ENCODE assay signal across 21 cellular contexts in the genomic region with DNA sequence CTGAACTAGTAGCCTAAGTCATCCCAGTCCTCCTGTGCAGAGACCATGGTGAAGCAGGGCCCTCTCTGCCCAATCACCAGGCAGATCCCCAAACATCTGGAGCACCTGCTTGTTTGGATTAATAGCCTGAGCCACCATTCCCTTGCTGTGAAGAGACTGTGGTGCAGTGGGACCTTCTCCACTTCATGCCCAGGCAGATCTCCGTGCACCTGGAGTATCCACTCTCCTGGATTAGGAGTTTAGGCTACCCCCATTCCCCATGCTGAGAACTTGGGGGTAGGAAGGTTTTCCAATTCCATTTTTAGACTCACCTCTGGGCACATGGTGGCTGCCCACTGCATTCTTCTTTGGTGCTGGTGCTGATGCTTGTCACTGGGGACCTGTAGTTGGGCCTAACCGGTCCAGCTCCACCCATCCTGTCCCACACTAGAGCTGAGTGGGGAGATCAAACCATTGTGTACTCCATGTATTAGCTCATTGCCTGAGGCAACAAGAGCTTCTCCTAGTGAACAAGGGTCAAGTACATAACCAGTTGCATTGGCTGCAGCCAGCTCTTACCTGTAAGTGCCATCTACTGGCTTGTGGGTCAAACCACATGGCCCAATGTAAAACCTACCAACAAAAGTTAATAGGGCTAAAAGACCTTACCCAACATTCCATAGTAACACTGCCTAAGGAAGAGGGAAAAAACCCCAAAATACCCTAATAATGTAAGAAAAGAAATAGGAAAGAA.
DNase-seq lines count a peak whose midpoint lies in the region; ATAC-seq, FAIRE-seq and TF ChIP-seq lines count a peak whose summit lies in the region.
"Had no signal": no experiment of that assay in that cellular context is flagged by ENCODE, and none has a peak within 500 bp of the region (broad histone marks: within the 10 kb centered on the region; RNA-seq: fewer than 3 reads in every experiment).

No MANE protein-coding gene starts in this region.

- CTCF ChIA-PET in activated CD4-positive, alpha-beta T cell treated with anti-CD3 and anti-CD28 coated beads for 36 hours (lab: Charles Lee), result interaction anchor here (0.6 kb wide), 1 partner anchor 583 kb away, joined by 3 read pairs; no protein-coding TSS in a partner anchor
- CTCF ChIA-PET in GM12878 (lab: Yijun Ruan, JAX), result interaction anchor here (1.5 kb wide), 1 partner anchor 422 kb away, joined by 6 read pairs; no protein-coding TSS in a partner anchor

- DNase-seq in activated CD4-positive, alpha-beta T cell treated with anti-CD3 and anti-CD28 coated beads for 36 hours, result no peak
- DNase-seq in activated CD4-positive, alpha-beta T cell treated with anti-CD3 and anti-CD28 coated beads, Interleukin-2, amount 50 U/mL, for 48 hours, result no peak
- DNase-seq in HuH-7.5 (ENCODE audit: low spot score) (peak; percentile 12), GM12878 (ENCODE audit: low read depth, low spot score) (no peak), mucosa of descending colon (no peak), activated gamma-delta T cell treated with Interleukin-2 at 50 U/mL for 16 hours (no peak)
- DNase-seq in stimulated activated naive B cell treated with anti-CD40 and anti-IgM and Interleukin-4, amounts not matched to agents 10 μg/mL and 1 μg/mL and 100 μg/mL, for 72 hours, result no peak
- DNase-seq: activated CD4-positive, alpha-beta T cell treated with anti-CD3 and anti-CD28 coated beads, Interleukin-2, amount 10 ng/mL, durations not matched to agents 24 days and 14 days; activated naive CD4-positive, alpha-beta T cell treated with Interleukin-2 at 50 U/mL for 16 hours; C1 segment of cervical spinal cord; foreskin fibroblast; H7; KG1; kidney glomerular epithelial cell; NCI-H1092; stimulated activated CD4-positive, alpha-beta T cell treated with anti-CD3 and anti-CD28 coated beads, Interleukin-12 subunit alpha, Interleukin-12 subunit beta, amount 100 ng/mL, for 4 hours; SW 1271 had no signal

- H3K27me3 ChIP-seq in GM12878 (replicated peaks in 1 of 2; ENCODE audit: control insufficient read depth in 2 of 2, insufficient read depth in 2 of 2, low read length in 1 of 2), result no peaks in the 10 kb centered on the region

- H3K4me3 ChIP-seq in GM12878 (no peak overlapping the region; the same call in 1 of the 2 replicates), mucosa of descending colon (no peak overlapping the region)

- H3K27me3 Mint-ChIP-seq in activated CD4-positive, alpha-beta T cell treated with anti-CD3 and anti-CD28 coated beads for 36 hours, result no peaks in the 10 kb centered on the region
- H3K27me3 Mint-ChIP-seq in stimulated activated naive B cell treated with anti-CD40 and anti-IgM and Interleukin-4, amounts not matched to agents 10 μg/mL and 1 μg/mL and 100 μg/mL, for 72 hours, result no peaks in the 10 kb centered on the region
- H3K27me3 Mint-ChIP-seq: activated CD4-positive, alpha-beta T cell treated with anti-CD3 and anti-CD28 coated beads, Interleukin-2, amount 10 ng/mL, durations not matched to agents 24 days and 14 days had no signal

- SMC1A ChIA-PET in GM12878 (lab: Charles Lee; ENCODE audit: uncharacterized antibody, unreplicated experiment), result interaction anchor here (0.6 to 3.0 kb wide), 8 partner anchors 14 to 556 kb away, joined by 3 to 17 read pairs (median 3); no protein-coding TSS in a partner anchor

- no peak for TF ChIP-seq EP300 in GM12878 (IDR thresholded peaks at IDR 0.05; ENCODE audit: borderline replicate concordance in 1 of 2, control insufficient read depth in 1 of 2, low read depth in 2 of 2, low read length in 2 of 2)

- H3K36me3 Mint-ChIP-seq in activated CD4-positive, alpha-beta T cell treated with anti-CD3 and anti-CD28 coated beads for 36 hours (ENCODE audit: low read depth), result peaks cover 13% of the 10 kb centered on the region
- H3K36me3 Mint-ChIP-seq in stimulated activated naive B cell treated with anti-CD40 and anti-IgM and Interleukin-4, amounts not matched to agents 10 μg/mL and 1 μg/mL and 100 μg/mL, for 72 hours, result peaks cover 7 to 13% of the 10 kb centered on the region in 2 donors

- TF ChIP-seq POLR2A in GM12878 (IDR thresholded peaks at IDR 0.05; ENCODE audit: low read depth, low read length), result 0 out of 2 replicates have a peak, but pooled peaks have one; percentile 66

- FAIRE-seq in GM12878 (lab: Jason Lieb, UNC), result no peak
- FAIRE-seq: A204.1, D721Med, endometrium had no signal

- RAD21 ChIA-PET in GM12878 (lab: Charles Lee; ENCODE audit: unreplicated experiment), result interaction anchor here (0.7 to 7.1 kb wide), 6 partner anchors 51 to 564 kb away, joined by 3 to 48 read pairs (median 5); no protein-coding TSS in a partner anchor

- peak; percentile 28 for ATAC-seq in activated CD4-positive, alpha-beta T cell treated with anti-CD3 and anti-CD28 coated beads for 36 hours
- no peak for ATAC-seq in GM12878
- ATAC-seq in mucosa of descending colon, result peak; percentile 19
- ATAC-seq in stimulated activated naive B cell treated with anti-CD40 and anti-IgM and Interleukin-4, amounts not matched to agents 10 μg/mL and 1 μg/mL and 100 μg/mL, for 72 hours (replicated peaks), result no peak
- no peak for ATAC-seq in GM18870 (IDR thresholded peaks at IDR 0.05; ENCODE audit: unreplicated experiment)

- intact Hi-C loops in activated CD4-positive, alpha-beta T cell treated with anti-CD3 and anti-CD28 coated beads for 36 hours (cut with DNase I, micrococcal nuclease), result no loop called here
- intact Hi-C loops in GM12878 (cut with micrococcal nuclease; ENCODE audit: unreplicated experiment) (loop anchor here (10.0 kb wide), 1 partner anchor 417 kb away; no protein-coding TSS in a partner anchor), mucosa of descending colon (cut with DNase I, micrococcal nuclease) (no loop called here)

- 100% methylated on average over 2 of the region's 2 CpGs for WGBS in GM12878 (ENCODE audit: insufficient coverage, insufficient replicate concordance, low lambda C conversion rate, missing lambda C conversion rate)

- H2AFZ ChIP-seq in GM12878 (ENCODE audit: control insufficient read depth, low read depth, low read length), result no peak overlapping the region

- POLR2A ChIA-PET in activated CD4-positive, alpha-beta T cell treated with anti-CD3 and anti-CD28 coated beads for 36 hours (lab: Charles Lee), result no interaction called here
- POLR2A ChIA-PET in GM12878 (lab: Charles Lee), result interaction anchor here (0.9 kb wide), 1 partner anchor 75 kb away, joined by 3 read pairs; no protein-coding TSS in a partner anchor

- peaks cover 43% of the 10 kb centered on the region for H3K79me2 ChIP-seq in GM12878 (ENCODE audit: control insufficient read depth, insufficient read depth, low read length)

- H3K27ac ChIP-seq in GM12878 (ENCODE audit: control insufficient read depth, insufficient read depth), result no peak overlapping the region

- peak; percentile 45 for TF ChIP-seq RAD21 in GM12878 (IDR thresholded peaks at IDR 0.05; ENCODE audit: insufficient read depth, low read depth, low read length)

- H3K36me3 ChIP-seq in GM12878 (ENCODE audit: control insufficient read depth in 2 of 2, insufficient read depth in 2 of 2, low read length in 1 of 2) (peaks cover 6 to 8% of the 10 kb centered on the region in 2 experiments), mucosa of descending colon (ENCODE audit: low read depth) (no peaks in the 10 kb centered on the region)

- no peak overlapping the region for H3K4me3 Mint-ChIP-seq in activated CD4-positive, alpha-beta T cell treated with anti-CD3 and anti-CD28 coated beads for 36 hours
- no peak overlapping the region for H3K4me3 Mint-ChIP-seq in stimulated activated naive B cell treated with anti-CD40 and anti-IgM and Interleukin-4, amounts not matched to agents 10 μg/mL and 1 μg/mL and 100 μg/mL, for 72 hours
- H3K4me3 Mint-ChIP-seq: activated CD4-positive, alpha-beta T cell treated with anti-CD3 and anti-CD28 coated beads, Interleukin-2, amount 10 ng/mL, durations not matched to agents 24 days and 14 days had no signal

- peaks cover 20% of the 10 kb centered on the region for H3K9me3 ChIP-seq in GM12878 (replicated peaks; ENCODE audit: control insufficient read depth, insufficient read depth, low read length)
- peaks cover 5% of the 10 kb centered on the region for H3K9me3 ChIP-seq in mucosa of descending colon

- no peak overlapping the region for H3K9ac ChIP-seq in GM12878 (ENCODE audit: control insufficient read depth, insufficient read depth, low read length)

- in situ Hi-C loops in GM12878 (cut with MboI), result no loop called here

- no TSS peak for BruUV-seq in GM12878 (replicated peaks; lab: Mats Ljungman, UMichigan)

- H3K4me2 ChIP-seq in GM12878 (ENCODE audit: control insufficient read depth, insufficient read depth), result no peak overlapping the region

- TF ChIP-seq CTCF in GM12878 (IDR thresholded peaks at IDR 0.05 in 2 of 3, conservative IDR thresholded peaks at IDR 0.05 in 1 of 3; ENCODE audit: control insufficient read depth in 2 of 3, extremely low read depth in 1 of 3, insufficient read depth in 1 of 3, low read depth in 3 of 3, low read length in 3 of 3) (no peak; a peak in 1 of 6 replicates), mucosa of descending colon (IDR thresholded peaks at IDR 0.05) (no peak)

- H3K4me1 ChIP-seq in GM12878 (ENCODE audit: control insufficient read depth, insufficient read depth, low read length) (no peaks in the 10 kb centered on the region), mucosa of descending colon (ENCODE audit: low read depth) (no peaks in the 10 kb centered on the region)

- no peak overlapping the region for H3K27ac Mint-ChIP-seq in activated CD4-positive, alpha-beta T cell treated with anti-CD3 and anti-CD28 coated beads for 36 hours
- H3K27ac Mint-ChIP-seq in stimulated activated naive B cell treated with anti-CD40 and anti-IgM and Interleukin-4, amounts not matched to agents 10 μg/mL and 1 μg/mL and 100 μg/mL, for 72 hours, result no peak overlapping the region
- H3K27ac Mint-ChIP-seq: activated CD4-positive, alpha-beta T cell treated with anti-CD3 and anti-CD28 coated beads, Interleukin-2, amount 10 ng/mL, durations not matched to agents 24 days and 14 days had no signal

- H3K9me3 Mint-ChIP-seq in activated CD4-positive, alpha-beta T cell treated with anti-CD3 and anti-CD28 coated beads for 36 hours (ENCODE audit: low read depth), result peaks cover 8% of the 10 kb centered on the region
- peaks cover 8 to 12% of the 10 kb centered on the region in 2 donors for H3K9me3 Mint-ChIP-seq in stimulated activated naive B cell treated with anti-CD40 and anti-IgM and Interleukin-4, amounts not matched to agents 10 μg/mL and 1 μg/mL and 100 μg/mL, for 72 hours

- H3K4me1 Mint-ChIP-seq in activated CD4-positive, alpha-beta T cell treated with anti-CD3 and anti-CD28 coated beads for 36 hours, result peaks cover 11% of the 10 kb centered on the region
- H3K4me1 Mint-ChIP-seq in stimulated activated naive B cell treated with anti-CD40 and anti-IgM and Interleukin-4, amounts not matched to agents 10 μg/mL and 1 μg/mL and 100 μg/mL, for 72 hours, result peaks cover 15 to 38% of the 10 kb centered on the region in 2 donors

- no peaks in the 10 kb centered on the region for H4K20me1 ChIP-seq in GM12878 (ENCODE audit: control insufficient read depth, insufficient read depth)

TF ChIP-seq in GM12878, 131 proteins besides CTCF, POLR2A, EP300 and RAD21 (continues in another document):
- no peak for TF ChIP-seq PML (IDR thresholded peaks at IDR 0.05; ENCODE audit: low read length)

Comparison
In these comparisons a context has a peak if more than half of its experiments do, and no peak if none do; other contexts are left out.
1. ATAC-seq: peak in activated CD4-positive, alpha-beta T cell treated with anti-CD3 and anti-CD28 coated beads for 36 hours (single experiment) and mucosa of descending colon (single experiment); none in GM12878 (single experiment), stimulated activated naive B cell treated with anti-CD40 and anti-IgM and Interleukin-4, amounts not matched to agents 10 μg/mL and 1 μg/mL and 100 μg/mL, for 72 hours (0 of 2) and GM18870 (single experiment).